ENCODE assay signal across 16 cellular contexts in the genomic region with DNA sequence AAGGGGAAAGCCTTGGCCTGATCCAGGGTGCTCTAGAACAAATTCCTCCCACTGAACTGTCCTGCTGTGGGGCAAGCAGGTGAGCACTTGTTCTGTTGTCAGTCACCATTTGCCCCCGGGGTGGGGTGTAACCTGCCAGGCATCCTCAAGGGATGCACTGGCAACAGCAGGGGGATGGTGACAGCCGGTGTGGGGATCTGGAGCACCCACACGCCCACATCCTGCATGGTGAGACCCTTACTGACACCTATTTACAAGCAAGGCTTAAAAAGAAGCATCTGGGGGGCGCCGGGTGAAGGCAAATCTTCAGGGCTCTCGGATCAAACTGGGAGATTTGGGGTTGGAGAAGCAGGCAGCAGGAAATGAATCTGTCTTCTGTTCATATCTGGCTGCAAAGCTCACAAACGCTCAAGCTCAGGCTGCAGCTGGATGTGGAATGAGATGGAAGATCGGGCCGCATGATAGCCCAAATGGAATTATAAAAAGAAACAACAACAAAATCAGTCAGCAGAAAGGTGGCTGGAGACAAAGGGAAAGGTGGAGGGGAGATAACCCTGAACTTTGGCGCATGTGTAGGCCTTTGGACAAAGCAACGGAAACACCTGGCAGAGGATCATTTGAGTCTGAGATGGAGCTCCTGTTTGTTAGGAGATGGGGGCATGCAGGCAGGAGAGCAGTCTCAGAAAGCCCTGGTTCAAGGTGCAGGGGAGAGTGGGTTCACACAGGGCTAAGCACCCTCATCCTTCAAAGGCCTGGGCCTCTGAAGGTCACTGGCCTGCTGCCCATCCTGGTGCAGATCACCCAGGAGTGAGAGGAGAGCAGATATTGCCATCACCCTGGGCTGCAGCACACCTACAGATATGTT. TPM values are rescaled to one million over a fixed set of nuclear protein-coding genes. Genes with fewer than 3 reads are reported as not detected.
DNase-seq lines count a peak whose midpoint lies in the region; ATAC-seq, FAIRE-seq and TF ChIP-seq lines count a peak whose summit lies in the region.
"Had no signal": no experiment of that assay in that cellular context is flagged by ENCODE, and none has a peak within 500 bp of the region (broad histone marks: within the 10 kb centered on the region; RNA-seq: fewer than 3 reads in every experiment).

No MANE protein-coding gene starts in this region.

- H3K27ac Mint-ChIP-seq in T-helper 1 cell treated with Interleukin-12 subunit alpha and Interleukin-12 subunit beta and Interleukin-4 antibody, amounts not matched to agents 30 μg/mL and 1 μg/mL, for 36 hours, result peak overlapping the region; percentile 81
- H3K27ac Mint-ChIP-seq: dendritic cell treated with granulocyte-macrophage colony-stimulating factor and Interleukin-4, amounts not matched to agents 40 ng/mL and 50 ng/mL, for 4 days had no signal

- TF ChIP-seq RAD21 in HepG2 (CRISPR knock-in tag; IDR thresholded peaks at IDR 0.05), result no peak

- BruUV-seq in HepG2 (replicated peaks; lab: Mats Ljungman, UMichigan), result no TSS peak

- intact Hi-C loops in HepG2 (cut with micrococcal nuclease; ENCODE audit: unreplicated experiment), result no loop called here
- intact Hi-C loops in right lobe of liver (cut with DNase I), result no loop called here
- intact Hi-C loops in prostate gland (cut with DNase I), result no loop called here

- no peak for FAIRE-seq in HepG2 (lab: Jason Lieb, UNC)
- FAIRE-seq: TTC549 had no signal

- H3K27me3 Mint-ChIP-seq in T-helper 1 cell treated with Interleukin-12 subunit alpha and Interleukin-12 subunit beta and Interleukin-4 antibody, amounts not matched to agents 30 μg/mL and 1 μg/mL, for 36 hours (ENCODE audit: low read depth), result no peaks in the 10 kb centered on the region

- DNase-seq in HepG2 (ENCODE audit: low spot score) (no peak), right lobe of liver (no peak), prostate gland (ENCODE audit: low spot score) (no peak), AG08395 (ENCODE audit: low spot score) (no peak)
- no peak for DNase-seq in effector memory CD4-positive, alpha-beta T cell
- DNase-seq: DMS79 treated with DMSO at 0.1 percent for 48 hours, left lung, NCI-H187, tibial artery had no signal

- POLR2A ChIA-PET in HepG2 (lab: Yijun Ruan, JAX), result no interaction called here

- H4K20me1 ChIP-seq in HepG2 (ENCODE audit: insufficient read depth, low read length), result no peaks in the 10 kb centered on the region

- peaks cover 5 to 13% of the 10 kb centered on the region in 2 experiments; a peak in 1 of 5 replicates for H3K27me3 ChIP-seq in HepG2 (ENCODE audit: control insufficient read depth in 1 of 2, insufficient read depth in 2 of 2, low read length in 2 of 2)
- H3K27me3 ChIP-seq in right lobe of liver, result no peaks in the 10 kb centered on the region
- no peaks in the 10 kb centered on the region for H3K27me3 ChIP-seq in effector memory CD4-positive, alpha-beta T cell (replicated peaks; ENCODE audit: control insufficient read depth, insufficient read depth, low read length, poor library complexity, severe bottlenecking)
- no peaks in the 10 kb centered on the region for H3K27me3 ChIP-seq in thymus (ENCODE audit: control insufficient read depth, insufficient read depth)
- no peaks in the 10 kb centered on the region for H3K27me3 ChIP-seq in prostate gland (replicated peaks; ENCODE audit: insufficient read depth)
- H3K27me3 ChIP-seq: left lung had no signal

- H3K4me2 ChIP-seq in HepG2 (ENCODE audit: low read depth, low read length), result peak overlapping the region; percentile 57

- H3K9me3 Mint-ChIP-seq in T-helper 1 cell treated with Interleukin-12 subunit alpha and Interleukin-12 subunit beta and Interleukin-4 antibody, amounts not matched to agents 30 μg/mL and 1 μg/mL, for 36 hours, result no peaks in the 10 kb centered on the region
- H3K9me3 Mint-ChIP-seq: dendritic cell treated with granulocyte-macrophage colony-stimulating factor and Interleukin-4, amounts not matched to agents 40 ng/mL and 50 ng/mL, for 4 days had no signal

- H3K4me3 ChIP-seq in HepG2 (replicated peaks in 1 of 3; ENCODE audit: insufficient read depth in 1 of 3, low read depth in 2 of 3, low read length in 3 of 3) (0 out of 6 replicates have a peak overlapping the region, but pooled peaks of 1 of the 3 experiments have one; percentile 11), right lobe of liver (no peak overlapping the region), thymus (ENCODE audit: low read length) (peak overlapping the region; percentile 70), prostate gland (no peak overlapping the region)
- peak overlapping the region; percentile 17 for H3K4me3 ChIP-seq in effector memory CD4-positive, alpha-beta T cell (ENCODE audit: insufficient read depth, low read depth, low read length, poor library complexity, severe bottlenecking)
- H3K4me3 ChIP-seq: left lung, tibial artery had no signal

- H3K9me3 ChIP-seq in HepG2 (ENCODE audit: low read length) (no peaks in the 10 kb centered on the region), right lobe of liver (no peaks in the 10 kb centered on the region), thymus (ENCODE audit: control insufficient read depth) (no peaks in the 10 kb centered on the region), prostate gland (no peaks in the 10 kb centered on the region)
- H3K9me3 ChIP-seq in effector memory CD4-positive, alpha-beta T cell (ENCODE audit: control insufficient read depth, low read length), result no peaks in the 10 kb centered on the region
- H3K9me3 ChIP-seq: left lung, tibial artery had no signal

- in situ Hi-C loops in HepG2 (cut with HindIII; ENCODE audit: extremely low pct_ligation_motif_present, low pct_unique_long_range_greater_than_20kb), result loop anchor here (10.0 kb wide), 1 partner anchor 194 kb away; no protein-coding TSS in a partner anchor

- TF ChIP-seq CTCF in HepG2 (CRISPR knock-in tag; IDR thresholded peaks at IDR 0.05), result no peak
- TF ChIP-seq CTCF in right lobe of liver (IDR thresholded peaks at IDR 0.05), result no peak
- no peak for TF ChIP-seq CTCF in prostate gland (IDR thresholded peaks at IDR 0.05)

- H2AFZ ChIP-seq in HepG2 (ENCODE audit: low read length), result no peak overlapping the region

- peaks cover 4% of the 10 kb centered on the region for H3K36me3 Mint-ChIP-seq in T-helper 1 cell treated with Interleukin-12 subunit alpha and Interleukin-12 subunit beta and Interleukin-4 antibody, amounts not matched to agents 30 μg/mL and 1 μg/mL, for 36 hours (ENCODE audit: low read depth)

- CTCF ChIA-PET in HepG2 (lab: Yijun Ruan, JAX; ENCODE audit: low intra/inter-chr PET ratio, low total read pairs), result no interaction called here

- H3K4me3 Mint-ChIP-seq in T-helper 1 cell treated with Interleukin-12 subunit alpha and Interleukin-12 subunit beta and Interleukin-4 antibody, amounts not matched to agents 30 μg/mL and 1 μg/mL, for 36 hours, result peak overlapping the region; percentile 74
- H3K4me3 Mint-ChIP-seq: dendritic cell treated with granulocyte-macrophage colony-stimulating factor and Interleukin-4, amounts not matched to agents 40 ng/mL and 50 ng/mL, for 4 days had no signal

- H3K36me3 ChIP-seq in HepG2 (replicated peaks in 1 of 2; ENCODE audit: control insufficient read depth in 1 of 2, insufficient read depth in 2 of 2, low read length in 2 of 2), result no peaks in the 10 kb centered on the region
- no peaks in the 10 kb centered on the region for H3K36me3 ChIP-seq in right lobe of liver
- no peaks in the 10 kb centered on the region for H3K36me3 ChIP-seq in effector memory CD4-positive, alpha-beta T cell (ENCODE audit: control insufficient read depth, insufficient read depth, low read length)
- no peaks in the 10 kb centered on the region for H3K36me3 ChIP-seq in thymus (ENCODE audit: control insufficient read depth, insufficient read depth)
- H3K36me3 ChIP-seq in prostate gland, result no peaks in the 10 kb centered on the region
- H3K36me3 ChIP-seq: left lung, tibial artery had no signal

- no peaks in the 10 kb centered on the region for H3K79me2 ChIP-seq in HepG2 (ENCODE audit: insufficient read depth, low read length)

- H3K9ac ChIP-seq in HepG2 (ENCODE audit: insufficient read depth, low read depth, low read length), result no peak overlapping the region

- TF ChIP-seq EP300 in HepG2 (IDR thresholded peaks at IDR 0.05; ENCODE audit: low read depth in 2 of 2, low read length in 2 of 2), result no peak
- TF ChIP-seq EP300 in HepG2 (CRISPR knock-in tag; IDR thresholded peaks at IDR 0.05; ENCODE audit: borderline replicate concordance), result no peak

- H3K27ac ChIP-seq in HepG2 (ENCODE audit: extremely low read length, insufficient read depth, low read length) (no peak overlapping the region), right lobe of liver (no peak overlapping the region), thymus (ENCODE audit: low read depth) (peak overlapping the region; percentile 100), prostate gland (no peak overlapping the region)
- H3K27ac ChIP-seq in effector memory CD4-positive, alpha-beta T cell (ENCODE audit: insufficient read depth, low read length, poor library complexity, severe bottlenecking), result no peak overlapping the region
- H3K27ac ChIP-seq: left lung, tibial artery had no signal

- H3K4me1 Mint-ChIP-seq in T-helper 1 cell treated with Interleukin-12 subunit alpha and Interleukin-12 subunit beta and Interleukin-4 antibody, amounts not matched to agents 30 μg/mL and 1 μg/mL, for 36 hours (ENCODE audit: low read depth), result peaks cover 19% of the 10 kb centered on the region

- TF ChIP-seq POLR2A in HepG2 (IDR thresholded peaks at IDR 0.05; ENCODE audit: insufficient read depth in 1 of 2, low read depth in 2 of 2, low read length in 2 of 2) (no peak), right lobe of liver (IDR thresholded peaks at IDR 0.05) (no peak), prostate gland (IDR thresholded peaks at IDR 0.05) (no peak)

- peak; percentile 76 for ATAC-seq in HepG2
- ATAC-seq in right lobe of liver, result no peak
- ATAC-seq in GM18498 (IDR thresholded peaks at IDR 0.05; ENCODE audit: unreplicated experiment), result no peak
- ATAC-seq: left lung had no signal

- H3K4me1 ChIP-seq in HepG2 (ENCODE audit: insufficient read depth, low read length) (peaks cover 24% of the 10 kb centered on the region), right lobe of liver (no peaks in the 10 kb centered on the region), thymus (ENCODE audit: control insufficient read depth, insufficient read depth, low read length) (peaks cover 17% of the 10 kb centered on the region), prostate gland (replicated peaks) (no peaks in the 10 kb centered on the region)
- H3K4me1 ChIP-seq in effector memory CD4-positive, alpha-beta T cell (ENCODE audit: control insufficient read depth, insufficient read depth, low read length, poor library complexity, severe bottlenecking), result peaks cover 7% of the 10 kb centered on the region
- H3K4me1 ChIP-seq: left lung, tibial artery had no signal

- 24% methylated on average over 11 of the region's 11 CpGs for WGBS in HepG2 (ENCODE audit: low lambda C conversion rate)
- 52% methylated on average over 7 of the region's 11 CpGs for WGBS in right lobe of liver (ENCODE audit: insufficient coverage, low coverage, low lambda C conversion rate, missing lambda C conversion rate)
- 21% methylated on average over 11 of the region's 11 CpGs for WGBS in thymus
- WGBS in prostate gland, result 51% methylated on average over 11 of the region's 11 CpGs

RNA-seq across cellular contexts. Expression of a gene that starts 20.9 kb away (rescaled TPM):
- total RNA-seq in HepG2 (2016; rRNA removed; fragmentation: Illumina TruSeq; extraction: Trizol), result 140 and 192 TPM in 2 replicates
- 26.3 and 31.0 TPM in 2 replicates for total RNA-seq in HepG2 (2016; cell fraction: cytosol; rRNA removed; fragmentation: Illumina TruSeq; extraction: Trizol; ENCODE audit: low read depth)
- total RNA-seq in HepG2 (2016; cell fraction: insoluble cytoplasmic fraction; rRNA removed; fragmentation: Illumina TruSeq; extraction: Trizol), result 144 and 197 TPM in 2 replicates
- total RNA-seq in HepG2 (2016; cell fraction: membrane; rRNA removed; fragmentation: Illumina TruSeq; extraction: Trizol), result 41.3 and 54.1 TPM in 2 replicates
- 83.7 and 88.0 TPM in 2 replicates for total RNA-seq in HepG2 (2016; cell fraction: nucleus; rRNA removed; fragmentation: Illumina TruSeq; extraction: Trizol)
- polyA plus RNA-seq in HepG2 (2011; rRNA removed), result 50.1 and 58.5 TPM in 2 replicates
- 39.7 and 48.2 TPM in 2 replicates for polyA plus RNA-seq in HepG2 (2011; cell fraction: cytosol; rRNA removed)
- polyA plus RNA-seq in HepG2 (2011; cell fraction: nucleus; rRNA removed), result 68.9 and 73.2 TPM in 2 replicates
- polyA plus RNA-seq in HepG2 (2012), result 61.3 and 62.5 TPM in 2 replicates
- polyA plus RNA-seq in HepG2 (2016; cell fraction: cytosol; fragmentation: Illumina TruSeq; extraction: Trizol; ENCODE audit: low read depth), result 13.7 and 15.4 TPM in 2 replicates
- 127 and 140 TPM in 2 replicates for polyA plus RNA-seq in HepG2 (2016; cell fraction: insoluble cytoplasmic fraction; fragmentation: Illumina TruSeq; extraction: Trizol; ENCODE audit: low read depth)
- polyA plus RNA-seq in HepG2 (2016; cell fraction: membrane; fragmentation: Illumina TruSeq; extraction: Trizol; ENCODE audit: low read depth), result 22.4 and 22.7 TPM in 2 replicates
- 109 and 116 TPM in 2 replicates for polyA plus RNA-seq in HepG2 (2016; cell fraction: nucleus; fragmentation: Illumina TruSeq; extraction: Trizol; ENCODE audit: insufficient read depth, low read depth)
- polyA minus RNA-seq in HepG2 (2011; rRNA and poly(A)+ RNA removed; ENCODE audit: low replicate concordance), result 130 and 202 TPM in 2 replicates
- polyA minus RNA-seq in HepG2 (2011; cell fraction: cytosol; rRNA and poly(A)+ RNA removed), result 51.7 and 53.7 TPM in 2 replicates
- 49.1 and 65.1 TPM in 2 replicates for polyA minus RNA-seq in HepG2 (2011; cell fraction: nucleus; rRNA and poly(A)+ RNA removed)
- total RNA-seq in right lobe of liver, result 10 to 100 TPM in 4 of 6 experiments, 1 to 10 TPM in 2; 8.3 to 17.0 (median 12.8) TPM
- polyA plus RNA-seq in thymus, result 58.3 TPM
- total RNA-seq in prostate gland, result 10 to 100 TPM; 38.8 to 73.3 TPM

RNA-seq across cellular contexts. Expression of a gene that starts 26.8 kb away (rescaled TPM):
- total RNA-seq in HepG2 (2016; rRNA removed; fragmentation: Illumina TruSeq; extraction: Trizol), result 288 and 327 TPM in 2 replicates
- total RNA-seq in HepG2 (2016; cell fraction: cytosol; rRNA removed; fragmentation: Illumina TruSeq; extraction: Trizol; ENCODE audit: low read depth), result 73.9 and 100 TPM in 2 replicates
- 257 and 313 TPM in 2 replicates for total RNA-seq in HepG2 (2016; cell fraction: insoluble cytoplasmic fraction; rRNA removed; fragmentation: Illumina TruSeq; extraction: Trizol)
- 97.1 and 117 TPM in 2 replicates for total RNA-seq in HepG2 (2016; cell fraction: membrane; rRNA removed; fragmentation: Illumina TruSeq; extraction: Trizol)
- 90.2 and 125 TPM in 2 replicates for total RNA-seq in HepG2 (2016; cell fraction: nucleus; rRNA removed; fragmentation: Illumina TruSeq; extraction: Trizol)
- 9.8 and 19.7 TPM in 2 replicates for polyA plus RNA-seq in HepG2 (2011; rRNA removed)
- polyA plus RNA-seq in HepG2 (2011; cell fraction: cytosol; rRNA removed), result 45.2 and 131 TPM in 2 replicates
- polyA plus RNA-seq in HepG2 (2011; cell fraction: nucleus; rRNA removed), result 13.2 and 26.8 TPM in 2 replicates
- polyA plus RNA-seq in HepG2 (2012), result 19.2 and 23.8 TPM in 2 replicates
- 63.5 and 83.4 TPM in 2 replicates for polyA plus RNA-seq in HepG2 (2016; cell fraction: cytosol; fragmentation: Illumina TruSeq; extraction: Trizol; ENCODE audit: low read depth)
- 331 and 345 TPM in 2 replicates for polyA plus RNA-seq in HepG2 (2016; cell fraction: insoluble cytoplasmic fraction; fragmentation: Illumina TruSeq; extraction: Trizol; ENCODE audit: low read depth)
- 110 and 112 TPM in 2 replicates for polyA plus RNA-seq in HepG2 (2016; cell fraction: membrane; fragmentation: Illumina TruSeq; extraction: Trizol; ENCODE audit: low read depth)
- polyA plus RNA-seq in HepG2 (2016; cell fraction: nucleus; fragmentation: Illumina TruSeq; extraction: Trizol; ENCODE audit: insufficient read depth, low read depth), result 198 and 202 TPM in 2 replicates
- polyA minus RNA-seq in HepG2 (2011; rRNA and poly(A)+ RNA removed; ENCODE audit: low replicate concordance), result 60.6 and 119 TPM in 2 replicates
- polyA minus RNA-seq in HepG2 (2011; cell fraction: cytosol; rRNA and poly(A)+ RNA removed), result 14.0 and 19.4 TPM in 2 replicates
- 6.5 and 8.1 TPM in 2 replicates for polyA minus RNA-seq in HepG2 (2011; cell fraction: nucleus; rRNA and poly(A)+ RNA removed)
- 1,000 to 10,000 TPM in 4 of 6 experiments, 100 to 1,000 TPM in 2; 808 to 2,440 (median 1,620) TPM for total RNA-seq in right lobe of liver
- polyA plus RNA-seq in thymus, result 3,725 TPM
- total RNA-seq in prostate gland, result 100 to 1,000 TPM; 268 to 697 TPM

RNA-seq across cellular contexts. Expression of a gene that starts 39.4 kb away (rescaled TPM):
- 0.60 TPM in 1 of 2 replicates, not detected in the other for total RNA-seq in HepG2 (2016; rRNA removed; fragmentation: Illumina TruSeq; extraction: Trizol)
- not detected in 2 replicates for total RNA-seq in HepG2 (2016; cell fraction: cytosol; rRNA removed; fragmentation: Illumina TruSeq; extraction: Trizol; ENCODE audit: low read depth)
- not detected in 2 replicates for total RNA-seq in HepG2 (2016; cell fraction: insoluble cytoplasmic fraction; rRNA removed; fragmentation: Illumina TruSeq; extraction: Trizol)
- not detected in 2 replicates for total RNA-seq in HepG2 (2016; cell fraction: membrane; rRNA removed; fragmentation: Illumina TruSeq; extraction: Trizol)
- 0.65 TPM in 1 of 2 replicates, not detected in the other for total RNA-seq in HepG2 (2016; cell fraction: nucleus; rRNA removed; fragmentation: Illumina TruSeq; extraction: Trizol)
- not detected in 2 replicates for polyA plus RNA-seq in HepG2 (2011; rRNA removed)
- polyA plus RNA-seq in HepG2 (2011; cell fraction: cytosol; rRNA removed), result not detected in 2 replicates
- polyA plus RNA-seq in HepG2 (2011; cell fraction: nucleus; rRNA removed), result not detected in 2 replicates
- polyA plus RNA-seq in HepG2 (2012), result not detected in 2 replicates
- 0.37 TPM in 1 of 2 replicates, not detected in the other for polyA plus RNA-seq in HepG2 (2016; cell fraction: cytosol; fragmentation: Illumina TruSeq; extraction: Trizol; ENCODE audit: low read depth)
- 1.2 TPM in 1 of 2 replicates, not detected in the other for polyA plus RNA-seq in HepG2 (2016; cell fraction: insoluble cytoplasmic fraction; fragmentation: Illumina TruSeq; extraction: Trizol; ENCODE audit: low read depth)
- polyA plus RNA-seq in HepG2 (2016; cell fraction: membrane; fragmentation: Illumina TruSeq; extraction: Trizol; ENCODE audit: low read depth), result not detected in 2 replicates
- 2.4 TPM in 1 of 2 replicates, not detected in the other for polyA plus RNA-seq in HepG2 (2016; cell fraction: nucleus; fragmentation: Illumina TruSeq; extraction: Trizol; ENCODE audit: insufficient read depth, low read depth)
- not detected in 2 replicates for polyA minus RNA-seq in HepG2 (2011; rRNA and poly(A)+ RNA removed; ENCODE audit: low replicate concordance)
- polyA minus RNA-seq in HepG2 (2011; cell fraction: cytosol; rRNA and poly(A)+ RNA removed), result not detected in 2 replicates
- not detected in 2 replicates for polyA minus RNA-seq in HepG2 (2011; cell fraction: nucleus; rRNA and poly(A)+ RNA removed)
- 1,000 to 10,000 TPM in 2 of 6 experiments, 100 to 1,000 TPM in 2, under 1 TPM in 1, not detected in 1; 0.74 to 1,258 (median 358) TPM for total RNA-seq in right lobe of liver
- polyA plus RNA-seq in thymus, result 50.7 TPM
- 10 to 100 TPM in 1 of 2 donors, not detected in 1; 10.5 TPM for total RNA-seq in prostate gland
- total RNA-seq: fibroblast of lung, LHCN-M2 had no signal
- polyA plus RNA-seq: fibroblast of lung had no signal

RNA-seq across cellular contexts. Expression of a gene that starts 41.2 kb away (rescaled TPM):
- total RNA-seq in HepG2 (2016; rRNA removed; fragmentation: Illumina TruSeq; extraction: Trizol) (377 and 511 TPM in 2 replicates), right lobe of liver (1,000 to 10,000 TPM in 4 of 6 experiments, 100 to 1,000 TPM in 2; 490 to 8,056 (median 1,365) TPM), prostate gland (100 to 1,000 TPM; 189 to 745 TPM)
- total RNA-seq in HepG2 (2016; cell fraction: cytosol; rRNA removed; fragmentation: Illumina TruSeq; extraction: Trizol; ENCODE audit: low read depth), result 81.8 and 119 TPM in 2 replicates
- 362 and 548 TPM in 2 replicates for total RNA-seq in HepG2 (2016; cell fraction: insoluble cytoplasmic fraction; rRNA removed; fragmentation: Illumina TruSeq; extraction: Trizol)
- total RNA-seq in HepG2 (2016; cell fraction: membrane; rRNA removed; fragmentation: Illumina TruSeq; extraction: Trizol), result 191 and 213 TPM in 2 replicates
- total RNA-seq in HepG2 (2016; cell fraction: nucleus; rRNA removed; fragmentation: Illumina TruSeq; extraction: Trizol), result 142 and 170 TPM in 2 replicates
- polyA plus RNA-seq in HepG2 (2011; rRNA removed) (1.1 and 3.6 TPM in 2 replicates), thymus (353 TPM)
- polyA plus RNA-seq in HepG2 (2011; cell fraction: cytosol; rRNA removed), result 1.00 and 10.2 TPM in 2 replicates
- 2.0 and 3.1 TPM in 2 replicates for polyA plus RNA-seq in HepG2 (2011; cell fraction: nucleus; rRNA removed)
- 11.3 and 12.1 TPM in 2 replicates for polyA plus RNA-seq in HepG2 (2012)
- 179 and 216 TPM in 2 replicates for polyA plus RNA-seq in HepG2 (2016; cell fraction: cytosol; fragmentation: Illumina TruSeq; extraction: Trizol; ENCODE audit: low read depth)
- 943 and 977 TPM in 2 replicates for polyA plus RNA-seq in HepG2 (2016; cell fraction: insoluble cytoplasmic fraction; fragmentation: Illumina TruSeq; extraction: Trizol; ENCODE audit: low read depth)
- 335 and 361 TPM in 2 replicates for polyA plus RNA-seq in HepG2 (2016; cell fraction: membrane; fragmentation: Illumina TruSeq; extraction: Trizol; ENCODE audit: low read depth)
- 454 and 473 TPM in 2 replicates for polyA plus RNA-seq in HepG2 (2016; cell fraction: nucleus; fragmentation: Illumina TruSeq; extraction: Trizol; ENCODE audit: insufficient read depth, low read depth)
- 4.1 TPM in 1 of 2 replicates, not detected in the other for polyA minus RNA-seq in HepG2 (2011; rRNA and poly(A)+ RNA removed; ENCODE audit: low replicate concordance)
- polyA minus RNA-seq in HepG2 (2011; cell fraction: cytosol; rRNA and poly(A)+ RNA removed), result 2.0 TPM in 1 of 2 replicates, not detected in the other
- polyA minus RNA-seq in HepG2 (2011; cell fraction: nucleus; rRNA and poly(A)+ RNA removed), result not detected in 2 replicates

RNA-seq across cellular contexts. Expression of a gene that starts 51.3 kb away (rescaled TPM):
- total RNA-seq in HepG2 (2016; rRNA removed; fragmentation: Illumina TruSeq; extraction: Trizol) (169 and 211 TPM in 2 replicates), right lobe of liver (100 to 1,000 TPM in 4 of 6 experiments, 10 to 100 TPM in 2; 10.1 to 934 (median 197) TPM), prostate gland (10 to 100 TPM; 18.5 to 37.3 TPM)
- 74.8 and 116 TPM in 2 replicates for total RNA-seq in HepG2 (2016; cell fraction: cytosol; rRNA removed; fragmentation: Illumina TruSeq; extraction: Trizol; ENCODE audit: low read depth)
- 152 and 218 TPM in 2 replicates for total RNA-seq in HepG2 (2016; cell fraction: insoluble cytoplasmic fraction; rRNA removed; fragmentation: Illumina TruSeq; extraction: Trizol)
- total RNA-seq in HepG2 (2016; cell fraction: membrane; rRNA removed; fragmentation: Illumina TruSeq; extraction: Trizol), result 102 and 129 TPM in 2 replicates
- total RNA-seq in HepG2 (2016; cell fraction: nucleus; rRNA removed; fragmentation: Illumina TruSeq; extraction: Trizol), result 74.7 and 86.2 TPM in 2 replicates
- polyA plus RNA-seq in HepG2 (2011; rRNA removed) (1.2 and 1.9 TPM in 2 replicates), thymus (24.6 TPM)
- polyA plus RNA-seq in HepG2 (2011; cell fraction: cytosol; rRNA removed), result 0.65 and 3.2 TPM in 2 replicates
- 0.74 and 1.2 TPM in 2 replicates for polyA plus RNA-seq in HepG2 (2011; cell fraction: nucleus; rRNA removed)
- 7.4 and 10.6 TPM in 2 replicates for polyA plus RNA-seq in HepG2 (2012)
- 118 and 166 TPM in 2 replicates for polyA plus RNA-seq in HepG2 (2016; cell fraction: cytosol; fragmentation: Illumina TruSeq; extraction: Trizol; ENCODE audit: low read depth)
- 244 and 275 TPM in 2 replicates for polyA plus RNA-seq in HepG2 (2016; cell fraction: insoluble cytoplasmic fraction; fragmentation: Illumina TruSeq; extraction: Trizol; ENCODE audit: low read depth)
- 146 and 151 TPM in 2 replicates for polyA plus RNA-seq in HepG2 (2016; cell fraction: membrane; fragmentation: Illumina TruSeq; extraction: Trizol; ENCODE audit: low read depth)
- 115 and 132 TPM in 2 replicates for polyA plus RNA-seq in HepG2 (2016; cell fraction: nucleus; fragmentation: Illumina TruSeq; extraction: Trizol; ENCODE audit: insufficient read depth, low read depth)
- polyA minus RNA-seq in HepG2 (2011; rRNA and poly(A)+ RNA removed; ENCODE audit: low replicate concordance), result 0.28 and 5.1 TPM in 2 replicates
- polyA minus RNA-seq in HepG2 (2011; cell fraction: cytosol; rRNA and poly(A)+ RNA removed), result 1.3 and 2.2 TPM in 2 replicates
- polyA minus RNA-seq in HepG2 (2011; cell fraction: nucleus; rRNA and poly(A)+ RNA removed), result 0.64 TPM in 1 of 2 replicates, not detected in the other
- total RNA-seq: LHCN-M2 had no signal

Comparison
In these comparisons a context has a peak if more than half of its experiments do, and no peak if none do; other contexts are left out.
1. H3K4me3 ChIP-seq: peak in effector memory CD4-positive, alpha-beta T cell (single experiment) and thymus (single experiment); none in right lobe of liver (0 of 3) and prostate gland (0 of 2).